Comparison of ENCODE assay signal across 19 cellular contexts in the genomic region with DNA sequence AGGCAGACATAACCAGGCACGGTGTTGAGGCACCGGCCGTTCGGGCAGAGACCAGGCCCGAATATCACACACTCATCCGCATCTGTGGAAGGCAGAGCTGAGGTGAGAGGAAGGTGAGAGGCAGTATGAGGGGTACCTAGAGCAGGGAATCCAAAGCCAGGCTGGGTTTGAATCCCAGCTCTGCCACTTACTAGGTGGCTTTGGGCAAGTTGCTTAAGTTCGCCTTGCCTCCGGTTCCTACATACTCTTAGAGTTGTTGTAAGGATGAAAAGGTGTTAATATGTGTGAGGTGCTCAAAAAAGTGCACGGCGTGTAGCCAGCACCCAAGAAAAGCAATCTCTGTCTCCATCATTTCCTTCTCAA. TPM values are rescaled to one million over a fixed set of nuclear protein-coding genes. Genes with fewer than 3 reads are reported as not detected.
DNase-seq lines count a peak whose midpoint lies in the region; ATAC-seq, FAIRE-seq and TF ChIP-seq lines count a peak whose summit lies in the region.
"Had no signal": no experiment of that assay in that cellular context is flagged by ENCODE, and none has a peak within 500 bp of the region (broad histone marks: within the 10 kb centered on the region; RNA-seq: fewer than 3 reads in every experiment).

No MANE protein-coding gene starts in this region.

- POLR2A ChIA-PET in RWPE1 (lab: Yijun Ruan, JAX; ENCODE audit: low non-redundant PET) = no interaction called here

- DNase-seq in cardiac septum (ENCODE audit: low spot score) (peak; percentile 56), Right ventricle myocardium inferior (ENCODE audit: missing footprints) (no peak), RWPE1 (ENCODE audit: low spot score) (no peak), osteocyte (ENCODE audit: extremely low spot score, unreplicated experiment) (no peak), HTR-8/SVneo (ENCODE audit: insufficient read length, low spot score) (no peak)
- DNase-seq: CD4-positive, alpha-beta memory T cell; DMS153; DMS79; GDM1; GOT3; H7; KBM-7 had no signal

- CTCF ChIA-PET in RWPE1 (lab: Yijun Ruan, JAX) = interaction anchor here (0.6 kb wide), 1 partner anchor 69 kb away, joined by 3 read pairs; no protein-coding TSS in a partner anchor

- intact Hi-C loops in cardiac septum (cut with DNase I) = loop anchor here (5.0 kb wide), 1 partner anchor 108 kb away; the partner anchor contains the start of gene LTBP2
- intact Hi-C loops in Right ventricle myocardium inferior (cut with DNase I) = loop anchor here (5.0 kb wide), 1 partner anchor 108 kb away; the partner anchor contains the start of gene LTBP2

- H3K9me3 Mint-ChIP-seq in osteocyte (ENCODE audit: unreplicated experiment) = no peaks in the 10 kb centered on the region
- H3K9me3 Mint-ChIP-seq: CD4-positive, alpha-beta memory T cell; IgD-negative memory B cell had no signal

- no peaks in the 10 kb centered on the region for H3K27me3 Mint-ChIP-seq in osteocyte (ENCODE audit: unreplicated experiment)
- H3K27me3 Mint-ChIP-seq: B cell; CD4-positive, alpha-beta memory T cell had no signal

- peaks cover 28% of the 10 kb centered on the region for H3K4me1 Mint-ChIP-seq in osteocyte (ENCODE audit: unreplicated experiment)

- no peak for FAIRE-seq in HTR-8/SVneo (lab: Jason Lieb, UNC)
- FAIRE-seq: HepG2 had no signal

- peaks cover 47% of the 10 kb centered on the region for H3K36me3 Mint-ChIP-seq in osteocyte (ENCODE audit: unreplicated experiment)
- H3K36me3 Mint-ChIP-seq: IgD-negative memory B cell had no signal

- peak overlapping the region; percentile 51 for H3K27ac ChIP-seq in RWPE1
- H3K27ac ChIP-seq: C4-2B, HL-60 had no signal

- peak overlapping the region; percentile 10 for H3K27ac Mint-ChIP-seq in osteocyte (ENCODE audit: unreplicated experiment)
- H3K27ac Mint-ChIP-seq: B cell, IgD-negative memory B cell had no signal

- no peak for ATAC-seq in Right ventricle myocardium inferior
- no peak for ATAC-seq in HG03175 (IDR thresholded peaks at IDR 0.05; ENCODE audit: unreplicated experiment)
- ATAC-seq: HCT116, HepG2 had no signal

- no peak for TF ChIP-seq CTCF in RWPE1 (conservative IDR thresholded peaks at IDR 0.05; ENCODE audit: low read depth)
- TF ChIP-seq CTCF in osteocyte (IDR thresholded peaks at IDR 0.05) = no peak

- no peak overlapping the region for H3K4me3 Mint-ChIP-seq in osteocyte (ENCODE audit: unreplicated experiment)
- H3K4me3 Mint-ChIP-seq: B cell; CD4-positive, alpha-beta memory T cell; IgD-negative memory B cell had no signal

RNA-seq across cellular contexts. Expression of gene ISCA2, which starts 10.4 kb away (rescaled TPM):
- total RNA-seq in cardiac septum = 40.5 TPM
- 38.4 TPM for total RNA-seq in Right ventricle myocardium inferior
- total RNA-seq in osteocyte = 22.4 and 26.3 TPM in 2 replicates

RNA-seq across cellular contexts. Expression of gene NPC2, which starts 10.8 kb away (rescaled TPM):
- total RNA-seq in cardiac septum (116 TPM), Right ventricle myocardium inferior (87.1 TPM), osteocyte (524 and 529 TPM in 2 replicates)
